ENCODE assay signal across 20 cellular contexts in genomic region chr20:18094191-18094590, GRCh38. TPM values are rescaled to one million over a fixed set of nuclear protein-coding genes. Genes with fewer than 3 reads are reported as not detected.
"Had no signal": no experiment of that assay in that cellular context is flagged by ENCODE, and none has a peak within 500 bp of the region (broad histone marks: within the 10 kb centered on the region; RNA-seq: fewer than 3 reads in every experiment).

No MANE protein-coding gene starts in this region.

- H3K4me1 ChIP-seq: SJCRH30 had no signal

- H3K36me3 ChIP-seq: MG63, SJCRH30 had no signal

- DNase-seq: IMR-90, Karpas-422, KG1, MG63, NCI-H1092, NCI-H1105 treated with DMSO at 0.1 percent for 48 hours, NCI-H1436, NCI-H187, NCI-H2029, NCI-H2081 treated with DMSO at 0.1 percent for 48 hours, NCI-H2171, NCI-H226, NCI-H446, NCI-H510A, NCI-H524 treated with DMSO at 0.1 percent for 48 hours, NCI-H69, NCI-H774, SHP77 treated with DMSO at 0.1 percent for 48 hours, SJCRH30 had no signal

- H3K4me3 ChIP-seq: MG63, SJCRH30 had no signal

- ATAC-seq: Right ventricle myocardium inferior had no signal

- H3K27me3 ChIP-seq: MG63 had no signal

- H3K27ac ChIP-seq: SJCRH30 had no signal

RNA-seq across cellular contexts. Expression of gene OVOL2, which starts 36.5 kb away (rescaled TPM):
- total RNA-seq: IMR-90, Right ventricle myocardium inferior, SJCRH30 had no signal
- polyA plus RNA-seq: IMR-90 had no signal
